ENCODE assay signal across 2 cellular contexts in the genomic region with DNA sequence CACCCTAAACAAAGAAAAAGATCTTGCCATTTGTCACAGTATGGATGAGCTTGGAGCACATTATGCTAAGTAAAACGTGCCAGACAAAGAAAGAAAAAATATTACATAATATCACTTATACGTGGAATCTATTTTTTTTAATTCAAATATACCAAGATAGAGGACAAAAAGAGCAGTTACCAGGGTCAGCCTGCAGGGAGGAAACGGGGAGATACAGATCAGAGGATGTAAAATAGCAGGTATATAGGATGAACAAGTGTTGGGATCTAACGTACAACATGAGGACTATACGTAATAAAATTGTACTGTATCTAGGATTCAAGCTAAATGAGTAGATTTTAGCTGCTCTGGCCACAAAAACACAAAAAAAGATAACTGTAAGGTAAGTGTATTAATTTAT.
TF ChIP-seq lines count a peak whose summit lies in the region.

No MANE protein-coding gene starts in this region.

TF ChIP-seq in SK-N-SH treated with all-trans-retinoic acid at 6 μM for 48 hours, 23 proteins besides CTCF, POLR2A, EP300 and RAD21 (continued from another document):
- TF ChIP-seq, protein P1, sequence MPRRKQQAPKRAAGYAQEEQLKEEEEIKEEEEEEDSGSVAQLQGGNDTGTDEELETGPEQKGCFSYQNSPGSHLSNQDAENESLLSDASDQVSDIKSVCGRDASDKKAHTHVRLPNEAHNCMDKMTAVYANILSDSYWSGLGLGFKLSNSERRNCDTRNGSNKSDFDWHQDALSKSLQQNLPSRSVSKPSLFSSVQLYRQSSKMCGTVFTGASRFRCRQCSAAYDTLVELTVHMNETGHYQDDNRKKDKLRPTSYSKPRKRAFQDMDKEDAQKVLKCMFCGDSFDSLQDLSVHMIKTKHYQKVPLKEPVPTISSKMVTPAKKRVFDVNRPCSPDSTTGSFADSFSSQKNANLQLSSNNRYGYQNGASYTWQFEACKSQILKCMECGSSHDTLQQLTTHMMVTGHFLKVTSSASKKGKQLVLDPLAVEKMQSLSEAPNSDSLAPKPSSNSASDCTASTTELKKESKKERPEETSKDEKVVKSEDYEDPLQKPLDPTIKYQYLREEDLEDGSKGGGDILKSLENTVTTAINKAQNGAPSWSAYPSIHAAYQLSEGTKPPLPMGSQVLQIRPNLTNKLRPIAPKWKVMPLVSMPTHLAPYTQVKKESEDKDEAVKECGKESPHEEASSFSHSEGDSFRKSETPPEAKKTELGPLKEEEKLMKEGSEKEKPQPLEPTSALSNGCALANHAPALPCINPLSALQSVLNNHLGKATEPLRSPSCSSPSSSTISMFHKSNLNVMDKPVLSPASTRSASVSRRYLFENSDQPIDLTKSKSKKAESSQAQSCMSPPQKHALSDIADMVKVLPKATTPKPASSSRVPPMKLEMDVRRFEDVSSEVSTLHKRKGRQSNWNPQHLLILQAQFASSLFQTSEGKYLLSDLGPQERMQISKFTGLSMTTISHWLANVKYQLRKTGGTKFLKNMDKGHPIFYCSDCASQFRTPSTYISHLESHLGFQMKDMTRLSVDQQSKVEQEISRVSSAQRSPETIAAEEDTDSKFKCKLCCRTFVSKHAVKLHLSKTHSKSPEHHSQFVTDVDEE (CRISPR knock-in tag; IDR thresholded peaks at IDR 0.05), result no peak
- TF ChIP-seq, protein P2, sequence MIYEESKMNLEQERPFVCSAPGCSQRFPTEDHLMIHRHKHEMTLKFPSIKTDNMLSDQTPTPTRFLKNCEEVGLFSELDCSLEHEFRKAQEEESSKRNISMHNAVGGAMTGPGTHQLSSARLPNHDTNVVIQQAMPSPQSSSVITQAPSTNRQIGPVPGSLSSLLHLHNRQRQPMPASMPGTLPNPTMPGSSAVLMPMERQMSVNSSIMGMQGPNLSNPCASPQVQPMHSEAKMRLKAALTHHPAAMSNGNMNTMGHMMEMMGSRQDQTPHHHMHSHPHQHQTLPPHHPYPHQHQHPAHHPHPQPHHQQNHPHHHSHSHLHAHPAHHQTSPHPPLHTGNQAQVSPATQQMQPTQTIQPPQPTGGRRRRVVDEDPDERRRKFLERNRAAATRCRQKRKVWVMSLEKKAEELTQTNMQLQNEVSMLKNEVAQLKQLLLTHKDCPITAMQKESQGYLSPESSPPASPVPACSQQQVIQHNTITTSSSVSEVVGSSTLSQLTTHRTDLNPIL (CRISPR knock-in tag; IDR thresholded peaks at IDR 0.05; ENCODE audit: low read depth), result no peak
- no peak for TF ChIP-seq ZNF70 (CRISPR knock-in tag; IDR thresholded peaks at IDR 0.05)
- no peak for TF ChIP-seq ISL1 (CRISPR knock-in tag; IDR thresholded peaks at IDR 0.05)
- TF ChIP-seq SNAI2 (CRISPR knock-in tag; IDR thresholded peaks at IDR 0.05), result no peak
- no peak for TF ChIP-seq ARNTL (CRISPR knock-in tag; IDR thresholded peaks at IDR 0.05; ENCODE audit: borderline replicate concordance, low read depth)
- no peak for TF ChIP-seq PPARA (CRISPR knock-in tag; IDR thresholded peaks at IDR 0.05; ENCODE audit: borderline replicate concordance)
- no peak for TF ChIP-seq ESRRG (CRISPR knock-in tag; IDR thresholded peaks at IDR 0.05)
- no peak for TF ChIP-seq BACH2 (CRISPR knock-in tag; IDR thresholded peaks at IDR 0.05; ENCODE audit: borderline replicate concordance)
- no peak for TF ChIP-seq ZC3H10 (CRISPR knock-in tag; IDR thresholded peaks at IDR 0.05)
- TF ChIP-seq TOX (CRISPR knock-in tag; IDR thresholded peaks at IDR 0.05; ENCODE audit: borderline replicate concordance), result no peak
- TF ChIP-seq, protein P3, sequence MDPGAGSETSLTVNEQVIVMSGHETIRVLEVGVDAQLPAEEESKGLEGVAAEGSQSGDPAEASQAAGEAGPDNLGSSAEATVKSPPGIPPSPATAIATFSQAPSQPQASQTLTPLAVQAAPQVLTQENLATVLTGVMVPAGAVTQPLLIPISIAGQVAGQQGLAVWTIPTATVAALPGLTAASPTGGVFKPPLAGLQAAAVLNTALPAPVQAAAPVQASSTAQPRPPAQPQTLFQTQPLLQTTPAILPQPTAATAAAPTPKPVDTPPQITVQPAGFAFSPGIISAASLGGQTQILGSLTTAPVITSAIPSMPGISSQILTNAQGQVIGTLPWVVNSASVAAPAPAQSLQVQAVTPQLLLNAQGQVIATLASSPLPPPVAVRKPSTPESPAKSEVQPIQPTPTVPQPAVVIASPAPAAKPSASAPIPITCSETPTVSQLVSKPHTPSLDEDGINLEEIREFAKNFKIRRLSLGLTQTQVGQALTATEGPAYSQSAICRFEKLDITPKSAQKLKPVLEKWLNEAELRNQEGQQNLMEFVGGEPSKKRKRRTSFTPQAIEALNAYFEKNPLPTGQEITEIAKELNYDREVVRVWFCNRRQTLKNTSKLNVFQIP (CRISPR knock-in tag; IDR thresholded peaks at IDR 0.05; ENCODE audit: borderline replicate concordance, low read depth), result no peak
- TF ChIP-seq ZFP3 (CRISPR knock-in tag; IDR thresholded peaks at IDR 0.05), result no peak
TF ChIP-seq in SK-N-SH treated with all-trans-retinoic acid at 6 μM for 48 hours: peak in this region for 0.

TF ChIP-seq in SK-N-SH, 30 proteins besides CTCF, POLR2A, EP300 and RAD21 (continued from another document):
- TF ChIP-seq NFIC (IDR thresholded peaks at IDR 0.05; ENCODE audit: borderline replicate concordance), result no peak
- TF ChIP-seq FOSL2 (IDR thresholded peaks at IDR 0.05; ENCODE audit: borderline replicate concordance, low read depth), result no peak
- TF ChIP-seq MXI1 (IDR thresholded peaks at IDR 0.05; ENCODE audit: low read depth, low read length), result no peak
- no peak for TF ChIP-seq JUND (IDR thresholded peaks at IDR 0.05)
- TF ChIP-seq YY1 (IDR thresholded peaks at IDR 0.05; ENCODE audit: low read depth), result no peak
- TF ChIP-seq RXRA (IDR thresholded peaks at IDR 0.05; ENCODE audit: borderline replicate concordance, low read depth), result no peak
- TF ChIP-seq GABPA (IDR thresholded peaks at IDR 0.05; ENCODE audit: low read depth), result no peak
- no peak for TF ChIP-seq SMC3 (IDR thresholded peaks at IDR 0.05; ENCODE audit: low read depth, low read length)
- TF ChIP-seq USF1 (IDR thresholded peaks at IDR 0.05; ENCODE audit: borderline replicate concordance, low read depth), result no peak
- no peak for TF ChIP-seq CHD2 (IDR thresholded peaks at IDR 0.05; ENCODE audit: low read length, partially characterized antibody)
- TF ChIP-seq, protein P4, sequence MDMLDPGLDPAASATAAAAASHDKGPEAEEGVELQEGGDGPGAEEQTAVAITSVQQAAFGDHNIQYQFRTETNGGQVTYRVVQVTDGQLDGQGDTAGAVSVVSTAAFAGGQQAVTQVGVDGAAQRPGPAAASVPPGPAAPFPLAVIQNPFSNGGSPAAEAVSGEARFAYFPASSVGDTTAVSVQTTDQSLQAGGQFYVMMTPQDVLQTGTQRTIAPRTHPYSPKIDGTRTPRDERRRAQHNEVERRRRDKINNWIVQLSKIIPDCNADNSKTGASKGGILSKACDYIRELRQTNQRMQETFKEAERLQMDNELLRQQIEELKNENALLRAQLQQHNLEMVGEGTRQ (IDR thresholded peaks at IDR 0.05; ENCODE audit: borderline replicate concordance, low read depth, low read length), result no peak
- no peak for TF ChIP-seq RFX5 (IDR thresholded peaks at IDR 0.05; ENCODE audit: low read length)
- no peak for TF ChIP-seq SIN3A (IDR thresholded peaks at IDR 0.05; ENCODE audit: borderline replicate concordance, low read depth, low read length)
- TF ChIP-seq, protein P5, sequence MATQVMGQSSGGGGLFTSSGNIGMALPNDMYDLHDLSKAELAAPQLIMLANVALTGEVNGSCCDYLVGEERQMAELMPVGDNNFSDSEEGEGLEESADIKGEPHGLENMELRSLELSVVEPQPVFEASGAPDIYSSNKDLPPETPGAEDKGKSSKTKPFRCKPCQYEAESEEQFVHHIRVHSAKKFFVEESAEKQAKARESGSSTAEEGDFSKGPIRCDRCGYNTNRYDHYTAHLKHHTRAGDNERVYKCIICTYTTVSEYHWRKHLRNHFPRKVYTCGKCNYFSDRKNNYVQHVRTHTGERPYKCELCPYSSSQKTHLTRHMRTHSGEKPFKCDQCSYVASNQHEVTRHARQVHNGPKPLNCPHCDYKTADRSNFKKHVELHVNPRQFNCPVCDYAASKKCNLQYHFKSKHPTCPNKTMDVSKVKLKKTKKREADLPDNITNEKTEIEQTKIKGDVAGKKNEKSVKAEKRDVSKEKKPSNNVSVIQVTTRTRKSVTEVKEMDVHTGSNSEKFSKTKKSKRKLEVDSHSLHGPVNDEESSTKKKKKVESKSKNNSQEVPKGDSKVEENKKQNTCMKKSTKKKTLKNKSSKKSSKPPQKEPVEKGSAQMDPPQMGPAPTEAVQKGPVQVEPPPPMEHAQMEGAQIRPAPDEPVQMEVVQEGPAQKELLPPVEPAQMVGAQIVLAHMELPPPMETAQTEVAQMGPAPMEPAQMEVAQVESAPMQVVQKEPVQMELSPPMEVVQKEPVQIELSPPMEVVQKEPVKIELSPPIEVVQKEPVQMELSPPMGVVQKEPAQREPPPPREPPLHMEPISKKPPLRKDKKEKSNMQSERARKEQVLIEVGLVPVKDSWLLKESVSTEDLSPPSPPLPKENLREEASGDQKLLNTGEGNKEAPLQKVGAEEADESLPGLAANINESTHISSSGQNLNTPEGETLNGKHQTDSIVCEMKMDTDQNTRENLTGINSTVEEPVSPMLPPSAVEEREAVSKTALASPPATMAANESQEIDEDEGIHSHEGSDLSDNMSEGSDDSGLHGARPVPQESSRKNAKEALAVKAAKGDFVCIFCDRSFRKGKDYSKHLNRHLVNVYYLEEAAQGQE (IDR thresholded peaks at IDR 0.05; ENCODE audit: low read depth, low read length), result no peak
- TF ChIP-seq, protein P6, sequence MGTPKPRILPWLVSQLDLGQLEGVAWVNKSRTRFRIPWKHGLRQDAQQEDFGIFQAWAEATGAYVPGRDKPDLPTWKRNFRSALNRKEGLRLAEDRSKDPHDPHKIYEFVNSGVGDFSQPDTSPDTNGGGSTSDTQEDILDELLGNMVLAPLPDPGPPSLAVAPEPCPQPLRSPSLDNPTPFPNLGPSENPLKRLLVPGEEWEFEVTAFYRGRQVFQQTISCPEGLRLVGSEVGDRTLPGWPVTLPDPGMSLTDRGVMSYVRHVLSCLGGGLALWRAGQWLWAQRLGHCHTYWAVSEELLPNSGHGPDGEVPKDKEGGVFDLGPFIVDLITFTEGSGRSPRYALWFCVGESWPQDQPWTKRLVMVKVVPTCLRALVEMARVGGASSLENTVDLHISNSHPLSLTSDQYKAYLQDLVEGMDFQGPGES (IDR thresholded peaks at IDR 0.05; ENCODE audit: low read depth, low read length), result no peak
- TF ChIP-seq, protein P7, sequence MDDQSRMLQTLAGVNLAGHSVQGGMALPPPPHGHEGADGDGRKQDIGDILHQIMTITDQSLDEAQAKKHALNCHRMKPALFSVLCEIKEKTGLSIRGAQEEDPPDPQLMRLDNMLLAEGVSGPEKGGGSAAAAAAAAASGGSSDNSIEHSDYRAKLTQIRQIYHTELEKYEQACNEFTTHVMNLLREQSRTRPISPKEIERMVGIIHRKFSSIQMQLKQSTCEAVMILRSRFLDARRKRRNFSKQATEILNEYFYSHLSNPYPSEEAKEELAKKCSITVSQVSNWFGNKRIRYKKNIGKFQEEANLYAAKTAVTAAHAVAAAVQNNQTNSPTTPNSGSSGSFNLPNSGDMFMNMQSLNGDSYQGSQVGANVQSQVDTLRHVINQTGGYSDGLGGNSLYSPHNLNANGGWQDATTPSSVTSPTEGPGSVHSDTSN (IDR thresholded peaks at IDR 0.05), result no peak
